8 cellular contexts compared by ENCODE assay signal in genomic region chr19:18557474-18558201, GRCh38. TPM values are rescaled to one million over a fixed set of nuclear protein-coding genes. Genes with fewer than 3 reads are reported as not detected.
DNase-seq lines count a peak whose midpoint lies in the region; ATAC-seq and TF ChIP-seq lines count a peak whose summit lies in the region.

A gene with protein sequence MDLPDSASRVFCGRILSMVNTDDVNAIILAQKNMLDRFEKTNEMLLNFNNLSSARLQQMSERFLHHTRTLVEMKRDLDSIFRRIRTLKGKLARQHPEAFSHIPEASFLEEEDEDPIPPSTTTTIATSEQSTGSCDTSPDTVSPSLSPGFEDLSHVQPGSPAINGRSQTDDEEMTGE (plus strand): TSS chr19:18557870. CDS start chr19:18562057, 4,187 bp downstream.

- ATAC-seq in CD8-positive, alpha-beta T cell, result peak; percentile 99
- ATAC-seq in GM19467 (IDR thresholded peaks at IDR 0.05; ENCODE audit: unreplicated experiment), result peak; percentile 88

- intact Hi-C loops in CD8-positive, alpha-beta T cell (cut with DNase I, micrococcal nuclease), result loop anchor here (1.0 kb wide), 6 partner anchors 13 to 126 kb away; partner anchors contain the start of genes ELL (in 2 of the 2), UBA52 (in 2 of the 2), CRTC1 (in 1 of the 2) and FKBP8 (in 1 of the 2)

- peaks cover 20% of the 10 kb centered on the region for H3K4me1 ChIP-seq in CD8-positive, alpha-beta T cell (ENCODE audit: insufficient read depth, low read length)
- H3K4me1 ChIP-seq in effector memory CD4-positive, alpha-beta T cell (ENCODE audit: control insufficient read depth, insufficient read depth, low read length, poor library complexity, severe bottlenecking), result peaks cover 13% of the 10 kb centered on the region

- POLR2A ChIA-PET in CD8-positive, alpha-beta T cell (lab: Charles Lee), result interaction anchor here (0.6 to 3.8 kb wide), 12 partner anchors 9 to 276 kb away, joined by 3 to 24 read pairs (median 6); partner anchors contain the start of genes ELL, FKBP8, JUND and REX1BD

- peak within 1 kb of the TSS; percentile 91 for H3K4me3 Mint-ChIP-seq in CD8-positive, alpha-beta T cell

- peak; percentile 92 to 99 (median 97) for DNase-seq in CD8-positive, alpha-beta T cell
- DNase-seq in HS-5 (ENCODE audit: low read depth), result peak; percentile 97
- peak; percentile 98 for DNase-seq in NK-92 treated with Interleukin-12 subunit alpha and Interleukin-12 subunit beta, amount 100 ng/mL, for 24 hours (lab: John Stamatoyannopoulos, UW)
- peak; percentile 96 for DNase-seq in activated CD8-positive, alpha-beta memory T cell treated with anti-CD3 and anti-CD28 coated beads for 24 hours
- peak; percentile 95 to 99 (median 96) for DNase-seq in effector memory CD4-positive, alpha-beta T cell
- peak; percentile 99 to 100 for DNase-seq in lung microvascular endothelial cell (ENCODE audit: low read depth in 2 of 2)
- DNase-seq in stimulated activated CD4-positive, alpha-beta T cell treated with anti-CD3 and anti-CD28 coated beads, TNF-alpha, amount 100 ng/mL, for 48 hours (ENCODE audit: low read depth in 3 of 3), result peak; percentile 94 to 98 (median 98)

- no peaks in the 10 kb centered on the region for H3K36me3 ChIP-seq in CD8-positive, alpha-beta T cell (ENCODE audit: insufficient read depth, low read length)
- peaks cover 6% of the 10 kb centered on the region for H3K36me3 ChIP-seq in effector memory CD4-positive, alpha-beta T cell (ENCODE audit: control insufficient read depth, insufficient read depth, low read length)

- peak within 1 kb of the TSS; percentile 96 for H3K27ac ChIP-seq in CD8-positive, alpha-beta T cell (ENCODE audit: low read depth, low read length)
- H3K27ac ChIP-seq in effector memory CD4-positive, alpha-beta T cell (ENCODE audit: insufficient read depth, low read length, poor library complexity, severe bottlenecking), result peak within 1 kb of the TSS; percentile 96

- CTCF ChIA-PET in CD8-positive, alpha-beta T cell (lab: Charles Lee), result interaction anchor here (1.3 to 4.1 kb wide), 5 partner anchors 10 to 39 kb away, joined by 3 to 15 read pairs (median 6); partner anchors contain the start of genes FKBP8 and UBA52

- no peaks in the 10 kb centered on the region for H3K27me3 Mint-ChIP-seq in CD8-positive, alpha-beta T cell (ENCODE audit: low read depth)

- no peak for TF ChIP-seq CTCF in CD8-positive, alpha-beta T cell (IDR thresholded peaks at IDR 0.05)

- H3K4me3 ChIP-seq in CD8-positive, alpha-beta T cell (ENCODE audit: low read depth, low read length), result peak within 1 kb of the TSS; percentile 99
- peak within 1 kb of the TSS; percentile 92 for H3K4me3 ChIP-seq in effector memory CD4-positive, alpha-beta T cell (ENCODE audit: insufficient read depth, low read depth, low read length, poor library complexity, severe bottlenecking)

- no peaks in the 10 kb centered on the region for H3K9me3 ChIP-seq in CD8-positive, alpha-beta T cell (ENCODE audit: low read length)
- no peaks in the 10 kb centered on the region for H3K9me3 ChIP-seq in effector memory CD4-positive, alpha-beta T cell (ENCODE audit: control insufficient read depth, low read length)

- H3K27ac Mint-ChIP-seq in CD8-positive, alpha-beta T cell, result peak within 1 kb of the TSS; percentile 90

- H3K36me3 Mint-ChIP-seq in CD8-positive, alpha-beta T cell, result peaks cover 16% of the 10 kb centered on the region

- peaks cover 20% of the 10 kb centered on the region for H3K4me1 Mint-ChIP-seq in CD8-positive, alpha-beta T cell (ENCODE audit: low read depth)

- no peaks in the 10 kb centered on the region for H3K27me3 ChIP-seq in CD8-positive, alpha-beta T cell (ENCODE audit: insufficient read depth, low read length)
- no peaks in the 10 kb centered on the region for H3K27me3 ChIP-seq in effector memory CD4-positive, alpha-beta T cell (replicated peaks; ENCODE audit: control insufficient read depth, insufficient read depth, low read length, poor library complexity, severe bottlenecking)

- H3K9me3 Mint-ChIP-seq in CD8-positive, alpha-beta T cell, result no peaks in the 10 kb centered on the region

RNA-seq across cellular contexts. Expression of the gene that starts here (rescaled TPM):
- 10 to 100 TPM; 64.1 to 76.1 TPM for total RNA-seq in CD8-positive, alpha-beta T cell
- 39.5 and 53.4 TPM in 2 replicates for total RNA-seq in lung microvascular endothelial cell

Comparison
In these comparisons a context has a peak if more than half of its experiments do, and no peak if none do; other contexts are left out.
1. Peak in every context shown above with its lines: DNase-seq, ATAC-seq, H3K4me3 ChIP-seq and H3K27ac ChIP-seq.